Comparison of ENCODE assay signal across 9 cellular contexts in the genomic region with DNA sequence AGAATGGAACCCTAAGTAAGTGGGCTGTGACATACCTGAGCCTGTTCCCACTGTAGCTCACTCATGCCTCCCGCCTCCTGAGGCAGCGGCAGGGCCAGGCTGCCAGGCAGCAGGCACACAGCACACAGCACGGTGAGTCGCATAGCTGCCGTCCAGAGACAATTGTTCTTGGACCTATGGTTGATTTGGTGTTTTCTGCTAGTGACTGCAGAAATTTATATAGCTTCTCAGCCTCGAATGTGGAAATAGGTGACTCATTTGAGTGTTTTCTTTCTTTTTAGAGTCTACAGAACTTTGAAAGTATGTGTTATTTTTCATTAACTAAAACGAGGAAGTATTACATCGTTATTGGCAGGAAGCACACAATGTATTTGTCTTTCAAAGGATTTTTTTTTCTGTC. TPM values are rescaled to one million over a fixed set of nuclear protein-coding genes. Genes with fewer than 3 reads are reported as not detected.
A peak's percentile ranks its signal among the peaks of the same experiment; 100 is the strongest.
DNase-seq lines count a peak whose midpoint lies in the region; ATAC-seq and TF ChIP-seq lines count a peak whose summit lies in the region.
"Had no signal": no experiment of that assay in that cellular context is flagged by ENCODE, and none has a peak within 500 bp of the region (broad histone marks: within the 10 kb centered on the region; RNA-seq: fewer than 3 reads in every experiment).

A gene with protein sequence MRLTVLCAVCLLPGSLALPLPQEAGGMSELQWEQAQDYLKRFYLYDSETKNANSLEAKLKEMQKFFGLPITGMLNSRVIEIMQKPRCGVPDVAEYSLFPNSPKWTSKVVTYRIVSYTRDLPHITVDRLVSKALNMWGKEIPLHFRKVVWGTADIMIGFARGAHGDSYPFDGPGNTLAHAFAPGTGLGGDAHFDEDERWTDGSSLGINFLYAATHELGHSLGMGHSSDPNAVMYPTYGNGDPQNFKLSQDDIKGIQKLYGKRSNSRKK (minus strand): TSS at position 190 of the 400 bp plus-strand sequence. CDS start 47 bp downstream, at position 143.

- POLR2A ChIA-PET in MCF 10A (lab: Yijun Ruan, JAX), result interaction anchor here (0.5 to 1.5 kb wide), 10 partner anchors 13 to 225 kb away, joined by 3 to 8 read pairs (median 3); no protein-coding TSS in a partner anchor

- H3K27ac Mint-ChIP-seq in MCF 10A (ENCODE audit: low read depth, unreplicated experiment), result peak within 1 kb of the TSS; percentile 81

- H3K4me3 Mint-ChIP-seq in MCF 10A (ENCODE audit: unreplicated experiment), result peak within 1 kb of the TSS; percentile 56

- H3K36me3 Mint-ChIP-seq in MCF 10A (ENCODE audit: insufficient read depth, unreplicated experiment), result no peaks in the 10 kb centered on the region

- intact Hi-C loops in MCF 10A (cut with micrococcal nuclease), result no loop called here
- intact Hi-C loops in sciatic nerve (cut with DNase I), result no loop called here

- no peak for TF ChIP-seq CTCF in MCF 10A (IDR thresholded peaks at IDR 0.05; ENCODE audit: unreplicated experiment)

- DNase-seq in GM04504 (ENCODE audit: low read depth) (peak; percentile 16), MCF 10A (ENCODE audit: unreplicated experiment) (peak; percentile 61), mucosa of gallbladder (ENCODE audit: low spot score) (peak; percentile 31), NCI-H146 (lab: John Stamatoyannopoulos, UW) (no peak), sciatic nerve (ENCODE audit: low spot score) (no peak)
- DNase-seq in activated CD4-positive, alpha-beta T cell treated with anti-CD3 and anti-CD28 coated beads for 1 hour, result no peak
- no peak for DNase-seq in NK-92 treated with Interleukin-12 subunit alpha and Interleukin-12 subunit beta, amount 100 ng/mL, for 24 hours (lab: John Stamatoyannopoulos, UW)
- DNase-seq: stimulated activated CD4-positive, alpha-beta T cell treated with anti-CD3 and anti-CD28 coated beads, Interleukin-4, amount 100 ng/mL, for 4 hours had no signal

- CTCF ChIA-PET in MCF 10A (lab: Yijun Ruan, JAX), result interaction anchor here (0.6 to 1.8 kb wide), 2 partner anchors 34 to 141 kb away, joined by 3 to 6 read pairs; no protein-coding TSS in a partner anchor

- no peaks in the 10 kb centered on the region for H3K27me3 Mint-ChIP-seq in MCF 10A (ENCODE audit: insufficient read depth, unreplicated experiment)

- BruUV-seq in MCF 10A (replicated peaks; lab: Mats Ljungman, UMichigan), result no TSS peak

- H3K4me1 Mint-ChIP-seq in MCF 10A (ENCODE audit: insufficient read depth, unreplicated experiment), result peaks cover 14% of the 10 kb centered on the region

- peak; percentile 69 for ATAC-seq in HG03571 (IDR thresholded peaks at IDR 0.05; ENCODE audit: unreplicated experiment)
- ATAC-seq in sciatic nerve, result no peak

- H3K9me3 Mint-ChIP-seq in MCF 10A (ENCODE audit: unreplicated experiment), result no peaks in the 10 kb centered on the region

RNA-seq across cellular contexts. Expression of the gene that starts here (rescaled TPM):
- total RNA-seq in MCF 10A (2022) (not detected in 2 replicates), mucosa of gallbladder (1,865 TPM), sciatic nerve (not detected)

Comparison
In these comparisons a context has a peak if more than half of its experiments do, and no peak if none do; other contexts are left out.
1. RNA of the gene that starts here (total RNA-seq): 1,865 TPM in mucosa of gallbladder (single experiment); not detected in sciatic nerve (single experiment) and not detected in MCF 10A; every median in the first group is over 1,000 times any median in the second.
2. Peak in DNase-seq in MCF 10A; RNA of the gene not detected or under 1 TPM.
3. DNase-seq: peak in GM04504 (single experiment) and mucosa of gallbladder (single experiment); none in activated CD4-positive, alpha-beta T cell treated with anti-CD3 and anti-CD28 coated beads for 1 hour (single experiment), NCI-H146 (single experiment), NK-92 treated with Interleukin-12 subunit alpha and Interleukin-12 subunit beta, amount 100 ng/mL, for 24 hours (single experiment) and sciatic nerve (single experiment).